Comparison of ENCODE assay signal across 10 cellular contexts in the genomic region with DNA sequence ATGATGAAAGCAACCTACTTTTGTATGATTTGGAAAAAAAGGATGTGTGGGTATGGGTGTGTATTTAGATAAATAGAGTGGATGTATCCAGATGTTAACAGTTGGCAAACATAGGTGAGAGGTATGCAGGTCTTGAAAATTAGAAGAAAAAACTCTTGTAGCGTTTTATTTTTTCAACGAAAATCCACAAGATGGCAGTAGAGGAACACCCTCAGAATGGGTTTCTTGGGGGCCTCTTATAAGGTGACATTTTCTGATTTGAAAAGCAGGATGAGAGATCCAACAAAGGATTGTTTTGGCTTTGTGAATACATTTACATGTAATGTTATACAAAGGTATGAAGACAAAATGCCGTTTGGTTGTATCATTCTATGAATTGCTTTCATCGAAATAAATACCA.
DNase-seq lines count a peak whose midpoint lies in the region; ATAC-seq, FAIRE-seq and TF ChIP-seq lines count a peak whose summit lies in the region.
"Had no signal": no experiment of that assay in that cellular context is flagged by ENCODE, and none has a peak within 500 bp of the region (broad histone marks: within the 10 kb centered on the region; RNA-seq: fewer than 3 reads in every experiment).

No MANE protein-coding gene starts in this region.

- FAIRE-seq in GM12891 (lab: Jason Lieb, UNC), result peak; percentile 50

- no peak overlapping the region for H3K27ac ChIP-seq in right lobe of liver
- H3K27ac ChIP-seq: epithelial cell of prostate had no signal

- in situ Hi-C loops in astrocyte of the cerebellum (cut with HindIII; ENCODE audit: low sequenced_read_pairs), result no loop called here

- H3K4me1 ChIP-seq in right lobe of liver, result no peaks in the 10 kb centered on the region

- TF ChIP-seq CTCF in AG10803 (conservative IDR thresholded peaks at IDR 0.05; ENCODE audit: low read length), result peak; percentile 61
- TF ChIP-seq CTCF in astrocyte of the cerebellum (IDR thresholded peaks at IDR 0.05; ENCODE audit: low read depth, low read length, missing control alignments), result peak; percentile 44
- TF ChIP-seq CTCF in right lobe of liver (IDR thresholded peaks at IDR 0.05), result peak; percentile 51 to 63 (median 60)

- no peaks in the 10 kb centered on the region for H3K36me3 ChIP-seq in right lobe of liver

- no peaks in the 10 kb centered on the region for H3K27me3 ChIP-seq in right lobe of liver

- DNase-seq in AG10803 (ENCODE audit: low read depth) (peak; percentile 23), GM12891 (ENCODE audit: insufficient read length, low spot score) (no peak), NCI-H146 (lab: John Stamatoyannopoulos, UW) (peak; percentile 9), astrocyte of the cerebellum (ENCODE audit: low read depth) (peak; percentile 31), right lobe of liver (no peak), KG1 (lab: John Stamatoyannopoulos, UW) (no peak), NCI-H446 treated with DMSO at 0.1 percent for 48 hours (lab: John Stamatoyannopoulos, UW) (no peak)

- no peak overlapping the region for H3K4me3 ChIP-seq in AG10803 (ENCODE audit: low read length)
- H3K4me3 ChIP-seq in astrocyte of the cerebellum (ENCODE audit: low read depth, low read length), result no peak overlapping the region
- H3K4me3 ChIP-seq in right lobe of liver, result no peak overlapping the region

- H3K9me3 ChIP-seq in right lobe of liver, result no peaks in the 10 kb centered on the region

- TF ChIP-seq POLR2A in GM12891 (IDR thresholded peaks at IDR 0.05; ENCODE audit: low read depth, low read length), result no peak
- TF ChIP-seq POLR2A in right lobe of liver (IDR thresholded peaks at IDR 0.05), result no peak

- ATAC-seq in right lobe of liver (peak in 3 of 4 donors; percentile 43 to 59 (median 44)), HG03135 (IDR thresholded peaks at IDR 0.05; ENCODE audit: unreplicated experiment) (no peak)
- ATAC-seq: stimulated activated naive CD8-positive, alpha-beta T cell treated with anti-CD3 and anti-CD28 coated beads, Interleukin-15, amount 100 ng/mL, for 72 hours had no signal

- 23% methylated on average over 4 of the region's 4 CpGs for WGBS in right lobe of liver (ENCODE audit: insufficient coverage, low coverage, low lambda C conversion rate, missing lambda C conversion rate)

- intact Hi-C loops in right lobe of liver (cut with DNase I), result no loop called here

TF ChIP-seq in GM12891, 5 proteins besides CTCF, POLR2A, EP300 and RAD21:
- TF ChIP-seq TAF1 (IDR thresholded peaks at IDR 0.05; ENCODE audit: low read depth, low read length) (no peak), POU2F2 (IDR thresholded peaks at IDR 0.05; ENCODE audit: low read depth, low read length) (no peak), PAX5 (IDR thresholded peaks at IDR 0.05; ENCODE audit: insufficient read depth, low read length, severe bottlenecking) (no peak), SPI1 (IDR thresholded peaks at IDR 0.05; ENCODE audit: low read depth, low read length) (no peak), POLR2AphosphoS5 (IDR thresholded peaks at IDR 0.05; ENCODE audit: low read depth, low read length) (no peak)

Comparison
In these comparisons a context has a peak if more than half of its experiments do, and no peak if none do; other contexts are left out.
1. DNase-seq: peak in AG10803 (single experiment), NCI-H146 (single experiment) and astrocyte of the cerebellum (single experiment); none in GM12891 (single experiment), right lobe of liver (0 of 3), KG1 (single experiment) and NCI-H446 treated with DMSO at 0.1 percent for 48 hours (single experiment).
2. Peak in every context shown above with its lines, with median percentiles within 50 percentile points of each other: CTCF ChIP-seq.